24 cellular contexts compared by ENCODE assay signal in genomic region chr10:86403183-86403797, GRCh38. TPM values are rescaled to one million over a fixed set of nuclear protein-coding genes. Genes with fewer than 3 reads are reported as not detected.
DNase-seq lines count a peak whose midpoint lies in the region; ATAC-seq, FAIRE-seq and TF ChIP-seq lines count a peak whose summit lies in the region.
"Had no signal": no experiment of that assay in that cellular context is flagged by ENCODE, and none has a peak within 500 bp of the region (broad histone marks: within the 10 kb centered on the region; RNA-seq: fewer than 3 reads in every experiment).

No MANE protein-coding gene starts in this region.

- TF ChIP-seq RAD21 in SK-N-SH (IDR thresholded peaks at IDR 0.05; ENCODE audit: low read length), result no peak

- H3F3A ChIP-seq in SK-N-SH (replicated peaks; ENCODE audit: insufficient read depth), result peaks cover 9% of the 10 kb centered on the region

- no peak for FAIRE-seq in RCC 7860 (lab: Jason Lieb, UNC)
- FAIRE-seq: A204.1, islet of Langerhans had no signal

- H3K9me3 ChIP-seq in skeletal muscle tissue (ENCODE audit: control insufficient read depth in 3 of 3, low read length in 3 of 3) (no peaks in the 10 kb centered on the region), SK-N-SH (no peaks in the 10 kb centered on the region), psoas muscle (no peaks in the 10 kb centered on the region)
- H3K9me3 ChIP-seq: ascending aorta, right atrium auricular region, SJSA1, transverse colon had no signal

- WGBS in SK-N-SH (ENCODE audit: low lambda C conversion rate), result 75% methylated on average over 6 of the region's 6 CpGs
- 44 to 54% (median 47%) methylated on average over 6 of the region's 6 CpGs for WGBS in psoas muscle, 3 donors

- H3K27ac ChIP-seq in skeletal muscle tissue (ENCODE audit: low read depth, low read length) (no peak overlapping the region), SK-N-SH (ENCODE audit: low read depth in 2 of 2, low read length in 1 of 2) (no peak overlapping the region), psoas muscle (no peak overlapping the region)
- H3K27ac ChIP-seq: C4-2B, right atrium auricular region, SJSA1 had no signal

- DNase-seq in activated effector memory CD4-positive, alpha-beta T cell treated with anti-CD3 and anti-CD28 coated beads, Interleukin-2, amount 50 U/mL, for 16 hours, result peak; percentile 38
- DNase-seq in activated effector memory CD4-positive, alpha-beta T cell treated with Interleukin-2 at 50 U/mL for 16 hours, result no peak
- DNase-seq in RCC 7860 (ENCODE audit: low spot score), result peak; percentile 31
- peak; percentile 35 for DNase-seq in kidney glomerular epithelial cell (lab: John Stamatoyannopoulos, UW)
- DNase-seq in SK-N-SH, result no peak
- no peak for DNase-seq in HT-29 (ENCODE audit: low spot score)
- no peak for DNase-seq in psoas muscle
- DNase-seq: activated CD8-positive, alpha-beta memory T cell treated with anti-CD3 and anti-CD28 coated beads, Interleukin-2, amount 10 ng/mL, durations not matched to agents 7 days and 5 days; activated gamma-delta T cell; DMS79 treated with DMSO at 0.1 percent for 48 hours; endodermal cell; GOT3; KBM-7; NCI-H1105 treated with DMSO at 0.1 percent for 48 hours; NCI-H774; stimulated activated naive CD4-positive, alpha-beta T cell; transverse colon had no signal

- ATAC-seq in psoas muscle, result no peak
- ATAC-seq: activated CD8-positive, alpha-beta memory T cell treated with anti-CD3 and anti-CD28 coated beads, Interleukin-2, amount 10 ng/mL, durations not matched to agents 7 days and 5 days had no signal

- H3K79me2 ChIP-seq in SK-N-SH (ENCODE audit: insufficient read depth), result no peaks in the 10 kb centered on the region

- peak overlapping the region in 2 of 3 donors; percentile 22 to 24 for H3K4me3 ChIP-seq in skeletal muscle tissue (ENCODE audit: low read length in 3 of 3)
- no peak overlapping the region for H3K4me3 ChIP-seq in SK-N-SH (ENCODE audit: low read depth in 2 of 2, low read length in 1 of 2)
- H3K4me3 ChIP-seq in psoas muscle, result no peak overlapping the region
- H3K4me3 ChIP-seq: right atrium auricular region, SJSA1, transverse colon had no signal

- no peak for TF ChIP-seq CTCF in SK-N-SH (IDR thresholded peaks at IDR 0.05)
- TF ChIP-seq CTCF in psoas muscle (IDR thresholded peaks at IDR 0.05), result no peak

- H3K36me3 ChIP-seq in skeletal muscle tissue (ENCODE audit: control insufficient read depth in 3 of 3, insufficient read depth in 3 of 3, low read length in 3 of 3) (no peaks in the 10 kb centered on the region), SK-N-SH (replicated peaks in 1 of 2; ENCODE audit: control insufficient read depth in 1 of 2, insufficient read depth in 2 of 2, low read length in 1 of 2) (no peaks in the 10 kb centered on the region), psoas muscle (ENCODE audit: insufficient read depth in 1 of 2, low read depth in 1 of 2) (no peaks in the 10 kb centered on the region)
- H3K36me3 ChIP-seq: ascending aorta, right atrium auricular region, SJSA1, transverse colon had no signal

- intact Hi-C loops in psoas muscle (cut with DNase I), result no loop called here

- H3K9ac ChIP-seq in skeletal muscle tissue (ENCODE audit: low read depth in 1 of 3, low read length in 3 of 3) (no peak overlapping the region), SK-N-SH (no peak overlapping the region)

- H2AFZ ChIP-seq in SK-N-SH (ENCODE audit: low read depth), result no peak overlapping the region

- POLR2A ChIA-PET in SK-N-SH (lab: Yijun Ruan, JAX), result no interaction called here

- H3K27me3 ChIP-seq in skeletal muscle tissue (ENCODE audit: control insufficient read depth in 3 of 3, insufficient read depth in 3 of 3, low read length in 3 of 3) (peaks cover 3 to 17% (median 9%) of the 10 kb centered on the region in 3 donors), SK-N-SH (ENCODE audit: insufficient read depth) (no peaks in the 10 kb centered on the region), psoas muscle (ENCODE audit: insufficient read depth in 3 of 3, low read length in 2 of 3) (no peaks in the 10 kb centered on the region)
- H3K27me3 ChIP-seq: ascending aorta, right atrium auricular region, SJSA1 had no signal

- H3K4me1 ChIP-seq in skeletal muscle tissue (ENCODE audit: control insufficient read depth in 3 of 3, insufficient read depth in 3 of 3, low read length in 3 of 3) (peaks cover 18 to 34% (median 30%) of the 10 kb centered on the region in 3 donors), SK-N-SH (ENCODE audit: control insufficient read depth in 1 of 2, insufficient read depth in 2 of 2, low read depth in 1 of 2, low read length in 1 of 2) (peaks cover 0 to 16% of the 10 kb centered on the region in 2 experiments; a peak in 3 of 4 replicates), psoas muscle (peaks cover 10% of the 10 kb centered on the region)

- no peaks in the 10 kb centered on the region for H4K20me1 ChIP-seq in SK-N-SH (ENCODE audit: insufficient read depth)

- H3K4me2 ChIP-seq in SK-N-SH, result no peak overlapping the region

- CTCF ChIA-PET in SK-N-SH (lab: Yijun Ruan, JAX), result interaction anchor here (1.3 to 6.4 kb wide), 2 partner anchors 177 to 182 kb away, joined by 3 to 92 read pairs; no protein-coding TSS in a partner anchor

- no peaks in the 10 kb centered on the region for H3K9me2 ChIP-seq in SK-N-SH

- TF ChIP-seq EP300 in SK-N-SH (IDR thresholded peaks at IDR 0.05; ENCODE audit: borderline replicate concordance in 1 of 2, low read depth in 1 of 2, low read length in 1 of 2), result no peak

TF ChIP-seq in SK-N-SH, 30 proteins besides CTCF, POLR2A, EP300 and RAD21:
- TF ChIP-seq FOXJ3 (CRISPR knock-in tag; IDR thresholded peaks at IDR 0.05), result no peak
- TF ChIP-seq FOXM1 (IDR thresholded peaks at IDR 0.05; ENCODE audit: low read depth), result no peak
- TF ChIP-seq, protein P1, sequence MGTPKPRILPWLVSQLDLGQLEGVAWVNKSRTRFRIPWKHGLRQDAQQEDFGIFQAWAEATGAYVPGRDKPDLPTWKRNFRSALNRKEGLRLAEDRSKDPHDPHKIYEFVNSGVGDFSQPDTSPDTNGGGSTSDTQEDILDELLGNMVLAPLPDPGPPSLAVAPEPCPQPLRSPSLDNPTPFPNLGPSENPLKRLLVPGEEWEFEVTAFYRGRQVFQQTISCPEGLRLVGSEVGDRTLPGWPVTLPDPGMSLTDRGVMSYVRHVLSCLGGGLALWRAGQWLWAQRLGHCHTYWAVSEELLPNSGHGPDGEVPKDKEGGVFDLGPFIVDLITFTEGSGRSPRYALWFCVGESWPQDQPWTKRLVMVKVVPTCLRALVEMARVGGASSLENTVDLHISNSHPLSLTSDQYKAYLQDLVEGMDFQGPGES (IDR thresholded peaks at IDR 0.05; ENCODE audit: low read depth, low read length), result no peak
- no peak for TF ChIP-seq USF1 (IDR thresholded peaks at IDR 0.05; ENCODE audit: borderline replicate concordance, low read depth)
- TF ChIP-seq SIN3A (IDR thresholded peaks at IDR 0.05; ENCODE audit: borderline replicate concordance, low read depth, low read length), result no peak
- TF ChIP-seq, protein P2, sequence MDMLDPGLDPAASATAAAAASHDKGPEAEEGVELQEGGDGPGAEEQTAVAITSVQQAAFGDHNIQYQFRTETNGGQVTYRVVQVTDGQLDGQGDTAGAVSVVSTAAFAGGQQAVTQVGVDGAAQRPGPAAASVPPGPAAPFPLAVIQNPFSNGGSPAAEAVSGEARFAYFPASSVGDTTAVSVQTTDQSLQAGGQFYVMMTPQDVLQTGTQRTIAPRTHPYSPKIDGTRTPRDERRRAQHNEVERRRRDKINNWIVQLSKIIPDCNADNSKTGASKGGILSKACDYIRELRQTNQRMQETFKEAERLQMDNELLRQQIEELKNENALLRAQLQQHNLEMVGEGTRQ (IDR thresholded peaks at IDR 0.05; ENCODE audit: borderline replicate concordance, low read depth, low read length), result no peak
- TF ChIP-seq POLR2AphosphoS5 (IDR thresholded peaks at IDR 0.05; ENCODE audit: low read depth, low read length), result no peak
- TF ChIP-seq YY1 (IDR thresholded peaks at IDR 0.05; ENCODE audit: low read depth), result no peak
- TF ChIP-seq GATA2 (CRISPR knock-in tag; IDR thresholded peaks at IDR 0.05), result no peak
- TF ChIP-seq NRF1 (IDR thresholded peaks at IDR 0.05; ENCODE audit: low read depth, low read length), result no peak

RNA-seq across cellular contexts. Expression of gene GRID1, which starts 36.7 kb away (rescaled TPM):
- total RNA-seq in skeletal muscle tissue (2.1 TPM), psoas muscle (under 1 TPM; 0.20 to 0.56 (median 0.31) TPM)
- polyA plus RNA-seq in SK-N-SH (2012; rRNA removed) (0.13 and 0.24 TPM in 2 replicates), psoas muscle (under 1 TPM; 0.17 to 0.25 (median 0.22) TPM)
- polyA plus RNA-seq in SK-N-SH (2012; cell fraction: cytosol; rRNA removed), result 0.10 and 0.29 TPM in 2 replicates
- polyA plus RNA-seq in SK-N-SH (2012; cell fraction: nucleus; rRNA removed), result 0.09 and 0.10 TPM in 2 replicates
- total RNA-seq in HT-29 (2014; rRNA removed; shearing (Covaris generic)), result not detected in 2 replicates
- total RNA-seq: activated CD8-positive, alpha-beta memory T cell treated with anti-CD3 and anti-CD28 coated beads, Interleukin-2, amount 10 ng/mL, durations not matched to agents 7 days and 5 days had no signal

Comparison
In these comparisons a context has a peak if more than half of its experiments do, and no peak if none do; other contexts are left out.
1. DNase-seq: peak in activated effector memory CD4-positive, alpha-beta T cell treated with anti-CD3 and anti-CD28 coated beads, Interleukin-2, amount 50 U/mL, for 16 hours (single experiment), RCC 7860 (single experiment) and kidney glomerular epithelial cell (single experiment); none in activated effector memory CD4-positive, alpha-beta T cell treated with Interleukin-2 at 50 U/mL for 16 hours (single experiment), SK-N-SH (single experiment), HT-29 (single experiment) and psoas muscle (0 of 2).
2. H3K4me3 ChIP-seq: peak in skeletal muscle tissue (2 of 3); none in SK-N-SH (0 of 2) and psoas muscle (single experiment).